10 cellular contexts compared by ENCODE assay signal in genomic region chr14:24012736-24013273, GRCh38. TPM values are rescaled to one million over a fixed set of nuclear protein-coding genes. Genes with fewer than 3 reads are reported as not detected.
"Had no signal": no experiment of that assay in that cellular context is flagged by ENCODE, and none has a peak within 500 bp of the region (broad histone marks: within the 10 kb centered on the region; RNA-seq: fewer than 3 reads in every experiment).

No MANE protein-coding gene starts in this region.

RNA-seq across cellular contexts. Expression of gene CPNE6, which starts 58.6 kb away (rescaled TPM):
- total RNA-seq: dermis microvascular lymphatic vessel endothelial cell, endodermal cell, glomerular endothelial cell, mammary epithelial cell, mesenteric fat pad, mononuclear cell, osteocyte, pulmonary artery endothelial cell, sciatic nerve, skeletal muscle tissue had no signal
